In the genomic region with DNA sequence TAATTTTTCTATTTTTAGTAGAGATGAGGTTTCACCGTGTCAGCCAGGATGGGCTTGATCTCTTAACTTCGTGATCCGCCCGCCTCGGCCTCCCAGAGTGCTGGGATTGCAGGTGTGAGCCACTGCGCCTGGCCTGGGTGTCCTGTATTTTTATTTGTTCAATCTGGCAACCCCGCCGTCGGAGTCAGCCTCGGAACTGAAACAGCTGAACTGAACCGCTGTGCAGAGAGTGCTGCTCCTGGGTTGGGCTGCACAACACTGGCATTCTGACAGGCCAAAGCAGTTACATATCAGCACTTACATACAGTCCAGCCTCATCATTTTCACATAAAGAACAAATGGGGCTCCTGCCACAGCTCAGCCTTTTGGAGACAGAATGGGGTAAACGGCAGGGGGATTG, we compare ENCODE assay signal across 14 cellular contexts.
A peak's percentile ranks its signal among the peaks of the same experiment; 100 is the strongest.
DNase-seq lines count a peak whose midpoint lies in the region; ATAC-seq and TF ChIP-seq lines count a peak whose summit lies in the region.
"Had no signal": no experiment of that assay in that cellular context is flagged by ENCODE, and none has a peak within 500 bp of the region (broad histone marks: within the 10 kb centered on the region; RNA-seq: fewer than 3 reads in every experiment).

No MANE protein-coding gene starts in this region.

- H3K9me3 ChIP-seq in MM.1S (replicated peaks; ENCODE audit: insufficient read depth, low read length), result no peaks in the 10 kb centered on the region
- H3K9me3 ChIP-seq: A549 had no signal

- H4K20me1 ChIP-seq in MM.1S (ENCODE audit: insufficient read depth, low read length), result no peaks in the 10 kb centered on the region

- H3K36me3 ChIP-seq in MM.1S (replicated peaks; ENCODE audit: insufficient read depth, low read length), result no peaks in the 10 kb centered on the region

- peak overlapping the region; percentile 74; the same call in 1 of the 2 replicates for H3K4me2 ChIP-seq in MM.1S (ENCODE audit: low read depth, low read length)
- H3K4me2 ChIP-seq: A549 had no signal

- TF ChIP-seq CTCF in MM.1S (IDR thresholded peaks at IDR 0.05; ENCODE audit: low read length) (no peak), brain (conservative IDR thresholded peaks at IDR 0.05) (no peak), progenitor cell of endocrine pancreas (IDR thresholded peaks at IDR 0.05; ENCODE audit: unreplicated experiment) (no peak)

- peak overlapping the region; percentile 32 for H3K4me3 Mint-ChIP-seq in T-helper 2 cell treated with Interferon-gamma antibody and Interleukin-4, amounts not matched to agents 5 μg/mL and 100 μg/mL, for 36 hours
- H3K4me3 Mint-ChIP-seq in brain (peak overlapping the region in 2 of 5 experiments; percentile 24 to 53), progenitor cell of endocrine pancreas (ENCODE audit: low read depth) (peak overlapping the region; percentile 22)

- no peaks in the 10 kb centered on the region for H3K79me2 ChIP-seq in MM.1S (ENCODE audit: low read length)

- H2AFZ ChIP-seq in MM.1S (ENCODE audit: low read length), result no peak overlapping the region

- no peak for ATAC-seq in GM21526 (IDR thresholded peaks at IDR 0.05; ENCODE audit: low FRiP score, unreplicated experiment)
- no peak for ATAC-seq in esophagus mucosa

- peaks cover 10% of the 10 kb centered on the region for H3F3A ChIP-seq in MM.1S (ENCODE audit: insufficient read depth, low read length)

- H3K9me3 Mint-ChIP-seq in T-helper 2 cell treated with Interferon-gamma antibody and Interleukin-4, amounts not matched to agents 5 μg/mL and 100 μg/mL, for 36 hours, result no peaks in the 10 kb centered on the region
- peaks cover 0 to 7% (median 2%) of the 10 kb centered on the region in 5 experiments for H3K9me3 Mint-ChIP-seq in brain
- H3K9me3 Mint-ChIP-seq in progenitor cell of endocrine pancreas (ENCODE audit: low read depth), result no peaks in the 10 kb centered on the region

- DNase-seq in T-helper 2 cell treated with Interferon-gamma antibody and Interleukin-4, amounts not matched to agents 5 μg/mL and 100 μg/mL, for 36 hours (ENCODE audit: low spot score), result no peak
- DNase-seq in T-helper 2 cell (no peak), MM.1S (peak; percentile 68), progenitor cell of endocrine pancreas (ENCODE audit: low spot score, unreplicated experiment) (no peak), superior temporal gyrus (ENCODE audit: extremely low spot score) (no peak)
- DNase-seq: KG1, NCI-H1105, NCI-H187 treated with DMSO at 0.1 percent for 48 hours, NCI-H510A, OCI-M1 had no signal

- peaks cover 2% of the 10 kb centered on the region for H3K36me3 Mint-ChIP-seq in T-helper 2 cell treated with Interferon-gamma antibody and Interleukin-4, amounts not matched to agents 5 μg/mL and 100 μg/mL, for 36 hours (ENCODE audit: low read depth)
- H3K36me3 Mint-ChIP-seq in brain, result no peaks in the 10 kb centered on the region
- no peaks in the 10 kb centered on the region for H3K36me3 Mint-ChIP-seq in progenitor cell of endocrine pancreas (ENCODE audit: insufficient read depth)

- no peak overlapping the region for H3K27ac Mint-ChIP-seq in T-helper 2 cell treated with Interferon-gamma antibody and Interleukin-4, amounts not matched to agents 5 μg/mL and 100 μg/mL, for 36 hours
- peak overlapping the region; percentile 75 to 97 (median 86) for H3K27ac Mint-ChIP-seq in brain
- H3K27ac Mint-ChIP-seq in progenitor cell of endocrine pancreas, result no peak overlapping the region

- peaks cover 58% of the 10 kb centered on the region for H3K27me3 Mint-ChIP-seq in T-helper 2 cell treated with Interferon-gamma antibody and Interleukin-4, amounts not matched to agents 5 μg/mL and 100 μg/mL, for 36 hours (ENCODE audit: low read depth)
- H3K27me3 Mint-ChIP-seq in brain (peaks cover 8% of the 10 kb centered on the region), progenitor cell of endocrine pancreas (peaks cover 58% of the 10 kb centered on the region)

- H3K27ac ChIP-seq in MM.1S (ENCODE audit: low read length), result peak overlapping the region; percentile 33; the same call in 1 of the 2 replicates

- H3K27me3 ChIP-seq in MM.1S (replicated peaks; ENCODE audit: insufficient read depth, low read length), result peaks cover 43% of the 10 kb centered on the region

- H3K4me1 ChIP-seq in MM.1S (ENCODE audit: low read length), result peaks cover 28% of the 10 kb centered on the region

- H3K9ac ChIP-seq in MM.1S (ENCODE audit: low read length), result no peak overlapping the region

- no peak overlapping the region for H3K4me3 ChIP-seq in MM.1S (ENCODE audit: low read length)
- H3K4me3 ChIP-seq: A549 had no signal

- H3K9me2 ChIP-seq in MM.1S (replicated peaks; ENCODE audit: insufficient read depth, low read length), result no peaks in the 10 kb centered on the region

- peaks cover 5% of the 10 kb centered on the region for H3K4me1 Mint-ChIP-seq in T-helper 2 cell treated with Interferon-gamma antibody and Interleukin-4, amounts not matched to agents 5 μg/mL and 100 μg/mL, for 36 hours (ENCODE audit: low read depth)
- H3K4me1 Mint-ChIP-seq in brain (peaks cover 94% of the 10 kb centered on the region), progenitor cell of endocrine pancreas (ENCODE audit: low read depth) (peaks cover 17% of the 10 kb centered on the region)

Comparison
In these comparisons a context has a peak if more than half of its experiments do, and no peak if none do; other contexts are left out.
1. H3K27ac Mint-ChIP-seq: peak in brain (5 of 5); none in T-helper 2 cell treated with Interferon-gamma antibody and Interleukin-4, amounts not matched to agents 5 μg/mL and 100 μg/mL, for 36 hours (single experiment) and progenitor cell of endocrine pancreas (single experiment).